Comparison of ENCODE assay signal across 19 cellular contexts in the genomic region with DNA sequence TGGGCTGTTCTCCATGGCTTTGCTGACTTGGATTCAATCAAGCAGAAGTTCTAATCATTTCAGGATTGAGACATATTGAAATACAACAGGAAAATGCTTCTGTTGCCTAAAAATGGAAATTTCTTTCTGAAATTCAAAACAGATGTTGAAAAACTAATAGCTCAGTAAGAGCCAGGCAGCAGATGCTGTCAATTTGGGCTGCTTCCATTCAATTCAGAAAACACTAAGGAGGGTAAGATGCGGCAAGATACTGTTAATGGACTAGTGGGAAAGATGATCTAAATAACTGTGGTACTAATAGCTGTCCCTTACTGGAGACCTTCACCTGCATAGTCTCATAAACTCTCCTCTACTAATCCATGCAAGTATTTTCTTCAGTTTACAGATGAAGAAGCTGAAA.
"Had no signal": no experiment of that assay in that cellular context is flagged by ENCODE, and none has a peak within 500 bp of the region (broad histone marks: within the 10 kb centered on the region; RNA-seq: fewer than 3 reads in every experiment).

No MANE protein-coding gene starts in this region.

- H3K27me3 Mint-ChIP-seq: IgD-negative memory B cell had no signal

- H3K4me2 ChIP-seq: KMS-11 had no signal

- H3K9me3 ChIP-seq: SJSA1 had no signal

- H3K9me3 Mint-ChIP-seq: IgD-negative memory B cell had no signal

- H3K27ac Mint-ChIP-seq: IgD-negative memory B cell had no signal

- ATAC-seq: K562 had no signal

- H3K9ac ChIP-seq: KMS-11 had no signal

- H3K4me3 Mint-ChIP-seq: IgD-negative memory B cell had no signal

- H3K4me3 ChIP-seq: K562, SJSA1, SK-N-MC had no signal

- H3K36me3 ChIP-seq: SJSA1 had no signal

- H3K27ac ChIP-seq: HL-60, KMS-11, SJSA1, SK-N-MC had no signal

- H3K36me3 Mint-ChIP-seq: IgD-negative memory B cell had no signal

- H3K4me1 ChIP-seq: SJSA1 had no signal

- H3K27me3 ChIP-seq: SJSA1 had no signal

- DNase-seq: Kasumi-1, MM.1S, NCI-H1436, NCI-H2081, NCI-H2107, NCI-H2227 treated with DMSO at 0.1 percent for 48 hours, NCI-H510A, NCI-H524 treated with DMSO at 0.1 percent for 48 hours, NCI-H69, NCI-H774, Right ventricle myocardium superior, RPMI8226, SIG-M5 had no signal
